Comparison of ENCODE assay signal across 19 cellular contexts in the genomic region with DNA sequence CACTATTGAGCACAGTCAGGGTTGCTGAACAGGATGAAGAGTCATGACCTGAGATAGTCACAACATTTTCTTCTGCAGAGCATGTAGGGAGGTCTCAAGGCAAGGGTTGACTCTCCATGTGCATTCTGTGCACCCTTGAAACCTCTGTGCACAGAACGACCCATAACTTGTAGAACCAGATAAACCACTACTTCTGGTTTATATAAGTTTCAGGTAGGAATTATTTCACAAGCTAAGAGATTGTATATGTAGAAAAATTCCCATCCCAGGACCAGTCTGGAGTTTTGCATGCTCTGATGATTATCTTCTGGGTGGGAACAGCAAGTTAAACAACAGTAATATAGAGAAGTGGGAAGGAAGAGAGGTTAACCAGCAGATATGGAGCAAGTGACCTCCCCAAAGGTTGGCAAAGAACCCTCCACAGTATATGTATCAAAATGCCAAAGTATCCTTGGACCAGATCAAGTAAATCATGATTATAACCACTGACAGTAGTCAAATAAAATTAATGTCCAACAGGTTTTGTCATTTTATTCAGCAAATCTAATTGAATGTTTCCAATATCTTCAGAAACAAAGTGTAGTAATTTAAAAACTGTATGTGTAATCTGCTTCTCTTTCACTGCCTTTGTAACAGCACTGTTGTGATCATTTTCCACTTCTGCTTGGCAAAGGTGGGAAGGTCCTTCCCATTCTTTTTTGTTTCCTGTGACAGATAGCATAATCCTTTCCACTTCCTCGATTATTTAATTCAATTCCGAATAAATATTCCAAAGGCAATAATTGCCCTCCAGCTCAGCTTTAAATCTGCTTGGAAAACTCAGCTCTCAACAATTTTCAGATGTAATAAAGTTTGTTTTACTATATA.
DNase-seq lines count a peak whose midpoint lies in the region; TF ChIP-seq lines count a peak whose summit lies in the region.
"Had no signal": no experiment of that assay in that cellular context is flagged by ENCODE, and none has a peak within 500 bp of the region (broad histone marks: within the 10 kb centered on the region; RNA-seq: fewer than 3 reads in every experiment).

No MANE protein-coding gene starts in this region.

- no peak for TF ChIP-seq CTCF in osteoblast (IDR thresholded peaks at IDR 0.05; ENCODE audit: extremely low read depth, low read depth, low read length)
- TF ChIP-seq CTCF in coronary artery (IDR thresholded peaks at IDR 0.05) = no peak

- H3K4me3 ChIP-seq in osteoblast (ENCODE audit: insufficient read depth, low read length) (no peak overlapping the region), coronary artery (no peak overlapping the region)
- H3K4me3 ChIP-seq: A549, GM12878 had no signal

- H3K79me2 ChIP-seq in osteoblast (ENCODE audit: insufficient read depth, low read length) = no peaks in the 10 kb centered on the region

- H3K27ac ChIP-seq in osteoblast (ENCODE audit: low read depth, low read length) (no peak overlapping the region), coronary artery (no peak overlapping the region)
- H3K27ac ChIP-seq: A549, C4-2B had no signal

- DNase-seq in DMS53 treated with DMSO at 0.1 percent for 48 hours (lab: John Stamatoyannopoulos, UW; ENCODE audit: unreplicated experiment) = peak; percentile 2
- peak; percentile 1 for DNase-seq in HuH-7.5 (ENCODE audit: low spot score)
- DNase-seq in dermis microvascular lymphatic vessel endothelial cell (ENCODE audit: low read depth in 2 of 2) = peak; percentile 55 to 86
- DNase-seq in osteoblast (ENCODE audit: insufficient read length, low spot score, missing footprints) = peak; percentile 15
- DNase-seq in cerebellum (ENCODE audit: low spot score) = no peak
- DNase-seq in T-helper 2 cell = no peak
- DNase-seq in posterior cingulate gyrus = no peak
- DNase-seq in coronary artery (ENCODE audit: low spot score) = no peak
- DNase-seq: AML-193; Caco-2; CD4-positive, alpha-beta T cell; DMS153; DND-41; EL; H9; KBM-7 had no signal

- no peaks in the 10 kb centered on the region for H3K36me3 ChIP-seq in osteoblast (ENCODE audit: insufficient read depth, low read length)

- no peaks in the 10 kb centered on the region for H3K27me3 ChIP-seq in osteoblast (ENCODE audit: insufficient read depth, low read length)

- H2AFZ ChIP-seq in osteoblast (ENCODE audit: low read length) = no peak overlapping the region

- H3K9me3 ChIP-seq in osteoblast (ENCODE audit: low read depth, low read length) = no peaks in the 10 kb centered on the region
- H3K9me3 ChIP-seq: A549, Caco-2 had no signal

- intact Hi-C loops in posterior cingulate gyrus (cut with DNase I) = no loop called here

- no peaks in the 10 kb centered on the region for H3K4me1 ChIP-seq in osteoblast (ENCODE audit: insufficient read depth, low read length)
- H3K4me1 ChIP-seq: A549, Caco-2 had no signal

- no peaks in the 10 kb centered on the region for H4K20me1 ChIP-seq in osteoblast (ENCODE audit: insufficient read depth, low read length)

- H3K4me2 ChIP-seq in osteoblast (ENCODE audit: insufficient read depth, low read length) = no peak overlapping the region
- H3K4me2 ChIP-seq: A549 had no signal

Comparison
In these comparisons a context has a peak if more than half of its experiments do, and no peak if none do; other contexts are left out.
1. DNase-seq: peak in DMS53 treated with DMSO at 0.1 percent for 48 hours (single experiment), HuH-7.5 (single experiment), dermis microvascular lymphatic vessel endothelial cell (2 of 2) and osteoblast (single experiment); none in cerebellum (single experiment), T-helper 2 cell (0 of 5), posterior cingulate gyrus (0 of 10) and coronary artery (single experiment).